8 cellular contexts compared by ENCODE assay signal in the genomic region with DNA sequence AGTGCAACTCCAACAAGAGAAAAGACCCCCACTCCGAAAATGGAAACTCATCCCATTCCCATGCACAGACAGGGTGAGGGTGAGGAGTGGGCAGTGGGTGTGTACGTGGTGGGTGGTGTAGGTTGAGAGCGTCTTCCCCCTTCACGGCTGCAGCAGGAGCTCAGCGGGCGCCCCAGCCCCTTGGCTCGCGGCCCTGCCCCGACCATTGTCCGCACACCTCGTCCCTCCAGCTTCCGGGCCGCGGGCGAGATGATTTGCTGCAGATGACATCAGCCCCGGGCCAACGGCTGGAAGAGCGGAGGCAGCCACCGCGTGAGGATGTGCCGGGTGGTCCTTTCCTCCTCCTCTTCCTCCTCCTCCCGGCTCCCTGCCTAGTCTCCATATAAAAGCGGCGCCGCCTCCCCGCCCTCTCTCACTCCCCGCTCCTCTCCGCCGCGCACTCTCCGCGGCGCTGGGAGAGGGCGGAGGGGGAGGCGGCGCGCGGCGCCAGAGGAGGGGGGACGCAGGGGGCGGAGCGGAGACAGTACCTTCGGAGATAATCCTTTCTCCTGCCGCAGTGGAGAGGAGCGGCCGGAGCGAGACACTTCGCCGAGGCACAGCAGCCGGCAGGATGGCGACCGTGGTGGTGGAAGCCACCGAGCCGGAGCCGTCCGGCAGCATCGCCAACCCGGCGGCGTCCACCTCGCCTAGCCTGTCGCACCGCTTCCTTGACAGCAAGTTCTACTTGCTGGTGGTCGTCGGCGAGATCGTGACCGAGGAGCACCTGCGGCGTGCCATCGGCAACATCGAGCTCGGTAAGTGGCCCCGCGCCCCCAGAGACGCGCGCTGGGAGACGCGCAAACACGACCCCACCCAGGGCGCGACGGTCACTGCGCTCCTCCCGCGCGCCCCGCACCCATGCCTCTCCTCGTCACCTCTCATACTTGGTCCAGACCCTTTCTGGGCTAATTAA. TPM values are rescaled to one million over a fixed set of nuclear protein-coding genes. Genes with fewer than 3 reads are reported as not detected.
DNase-seq lines count a peak whose midpoint lies in the region; ATAC-seq, FAIRE-seq and TF ChIP-seq lines count a peak whose summit lies in the region.

A gene (plus strand): TSS at position 554 of the 952 bp plus-strand sequence. CDS start 57 bp downstream, at position 611.

- peaks cover 8% of the 10 kb centered on the region; the same call in 1 of the 2 replicates for H3K4me1 ChIP-seq in OCI-LY3 (ENCODE audit: low read length)
- H3K4me1 ChIP-seq in keratinocyte (ENCODE audit: control insufficient read depth, extremely low read depth, insufficient read depth, low read length), result peaks cover 2% of the 10 kb centered on the region
- H3K4me1 ChIP-seq in skeletal muscle tissue (ENCODE audit: control insufficient read depth in 3 of 3, insufficient read depth in 3 of 3, low read length in 3 of 3), result peaks cover 0 to 15% (median 11%) of the 10 kb centered on the region in 3 donors

- H3K36me3 ChIP-seq in OCI-LY3 (replicated peaks; ENCODE audit: low read depth, low read length), result no peaks in the 10 kb centered on the region
- peaks cover 0 to 1% of the 10 kb centered on the region in 2 experiments for H3K36me3 ChIP-seq in keratinocyte (ENCODE audit: control insufficient read depth in 2 of 2, extremely low read depth in 1 of 2, insufficient read depth in 2 of 2, low read length in 2 of 2)
- no peaks in the 10 kb centered on the region for H3K36me3 ChIP-seq in skeletal muscle tissue (ENCODE audit: control insufficient read depth in 3 of 3, insufficient read depth in 3 of 3, low read length in 3 of 3)

- H3K27me3 ChIP-seq in OCI-LY3 (ENCODE audit: low read depth, low read length) (no peaks in the 10 kb centered on the region), keratinocyte (ENCODE audit: control insufficient read depth, extremely low read depth, insufficient read depth, low read length) (peaks cover 17% of the 10 kb centered on the region), skeletal muscle tissue (ENCODE audit: control insufficient read depth in 3 of 3, insufficient read depth in 3 of 3, low read length in 3 of 3) (peaks cover 4 to 24% (median 16%) of the 10 kb centered on the region in 3 donors)

- H3K9ac ChIP-seq in OCI-LY3 (ENCODE audit: low read length), result peak within 1 kb of the TSS; percentile 73
- H3K9ac ChIP-seq in keratinocyte (ENCODE audit: control insufficient read depth, extremely low read depth, insufficient read depth, low read length), result peak within 1 kb of the TSS; percentile 60
- H3K9ac ChIP-seq in skeletal muscle tissue (ENCODE audit: low read depth in 1 of 3, low read length in 3 of 3), result peak within 1 kb of the TSS; percentile 66 to 76 (median 76)

- peak; percentile 66 for DNase-seq in D721Med (ENCODE audit: insufficient read length, low spot score)
- peak; percentile 87 for DNase-seq in coronary artery (ENCODE audit: low spot score)
- no peak for DNase-seq in keratinocyte (ENCODE audit: low read depth, low spot score)
- no peak for DNase-seq in effector CD4-positive, alpha-beta T cell
- DNase-seq in stimulated activated CD4-positive, alpha-beta T cell treated with anti-CD3 and anti-CD28 coated beads, Interleukin-2, amount 100 ng/mL, for 48 hours, result no peak

- dilution Hi-C loops in keratinocyte (cut with MboI; ENCODE audit: extremely low pct_ligation_motif_present, low sequenced_read_pairs), result no loop called here

- peak; percentile 36 for ATAC-seq in HG03432 (IDR thresholded peaks at IDR 0.05; ENCODE audit: unreplicated experiment)

- no peaks in the 10 kb centered on the region for H3K79me2 ChIP-seq in OCI-LY3 (ENCODE audit: low read length)
- H3K79me2 ChIP-seq in keratinocyte (ENCODE audit: control insufficient read depth, insufficient read depth, low read length), result no peaks in the 10 kb centered on the region

- no peaks in the 10 kb centered on the region for H3K9me1 ChIP-seq in keratinocyte (ENCODE audit: control insufficient read depth, extremely low read depth, insufficient read depth, low read length)

- TF ChIP-seq CTCF in D721Med (IDR thresholded peaks at IDR 0.05; ENCODE audit: insufficient read depth, missing control alignments), result no peak
- no peak for TF ChIP-seq CTCF in OCI-LY3 (IDR thresholded peaks at IDR 0.05; ENCODE audit: low read depth, low read length)
- TF ChIP-seq CTCF in coronary artery (IDR thresholded peaks at IDR 0.05), result no peak
- TF ChIP-seq CTCF in keratinocyte (optimal IDR thresholded peaks at IDR 0.05 in 1 of 3, IDR thresholded peaks at IDR 0.05 in 1 of 3, conservative IDR thresholded peaks at IDR 0.05 in 1 of 3; ENCODE audit: extremely low read depth in 1 of 3, insufficient read depth in 2 of 3, low read length in 3 of 3), result no peak

- FAIRE-seq in D721Med (lab: Jason Lieb, UNC), result no peak
- FAIRE-seq in keratinocyte (lab: Jason Lieb, UNC), result no peak

- H3K9me3 ChIP-seq in OCI-LY3 (ENCODE audit: insufficient read depth, low read length) (no peaks in the 10 kb centered on the region), keratinocyte (ENCODE audit: control insufficient read depth, low read depth, low read length) (no peaks in the 10 kb centered on the region), skeletal muscle tissue (ENCODE audit: control insufficient read depth in 3 of 3, low read length in 3 of 3) (peaks cover 0 to 4% (median 0%) of the 10 kb centered on the region in 3 donors)

- H4K20me1 ChIP-seq in OCI-LY3 (ENCODE audit: insufficient read depth, low read length) (no peaks in the 10 kb centered on the region), keratinocyte (ENCODE audit: control insufficient read depth, extremely low read depth, insufficient read depth, low read length) (no peaks in the 10 kb centered on the region)

- H3K4me2 ChIP-seq in OCI-LY3 (ENCODE audit: low read length) (peak within 1 kb of the TSS; percentile 63), keratinocyte (ENCODE audit: control insufficient read depth, extremely low read depth, insufficient read depth, low read depth, low read length) (peak within 1 kb of the TSS; percentile 88)

- H2AFZ ChIP-seq in OCI-LY3 (ENCODE audit: low read depth, low read length), result peak within 1 kb of the TSS; percentile 92
- peak within 1 kb of the TSS; percentile 61 for H2AFZ ChIP-seq in keratinocyte (ENCODE audit: control insufficient read depth, low read length)

- H3K4me3 ChIP-seq in OCI-LY3 (ENCODE audit: low read length), result peak within 1 kb of the TSS; percentile 92
- H3K4me3 ChIP-seq in coronary artery, result peak within 1 kb of the TSS; percentile 96
- peak within 1 kb of the TSS; percentile 52 to 79 (median 67) for H3K4me3 ChIP-seq in keratinocyte (ENCODE audit: control insufficient read depth in 2 of 3, extremely low read depth in 1 of 3, insufficient read depth in 2 of 3, low read depth in 1 of 3, low read length in 3 of 3)
- peak within 1 kb of the TSS; percentile 74 to 76 (median 76) for H3K4me3 ChIP-seq in skeletal muscle tissue (ENCODE audit: low read length in 3 of 3)

- H3K27ac ChIP-seq in OCI-LY3 (ENCODE audit: low read length), result no peak within 1 kb of the TSS
- peak within 1 kb of the TSS; percentile 94 to 98 for H3K27ac ChIP-seq in coronary artery
- no peak within 1 kb of the TSS for H3K27ac ChIP-seq in keratinocyte (ENCODE audit: control insufficient read depth, insufficient read depth, low read length)
- H3K27ac ChIP-seq in skeletal muscle tissue (ENCODE audit: low read depth, low read length), result peak within 1 kb of the TSS; percentile 65

RNA-seq across cellular contexts. Expression of the gene that starts here (rescaled TPM):
- 3.3 to 5.5 TPM (median 3.6 TPM) in 3 replicates for polyA plus RNA-seq in keratinocyte
- 3.0 TPM for polyA plus RNA-seq in keratinocyte (2011; ENCODE audit: low read depth)
- 6.5 and 8.0 TPM in 2 replicates for polyA plus RNA-seq in keratinocyte (2011; cell fraction: cytosol; rRNA removed)
- 26.0 and 29.5 TPM in 2 replicates for polyA plus RNA-seq in keratinocyte (2011; cell fraction: nucleus; rRNA removed)
- 2.9 and 5.4 TPM in 2 replicates for polyA plus RNA-seq in keratinocyte (2012; ENCODE audit: low replicate concordance)
- polyA minus RNA-seq in keratinocyte, result 15.2 to 26.2 TPM (median 16.9 TPM) in 3 replicates
- 29.9 TPM for polyA minus RNA-seq in keratinocyte (2011; cell fraction: cytosol; rRNA and poly(A)+ RNA removed)
- 58.6 and 97.7 TPM in 2 replicates for polyA minus RNA-seq in keratinocyte (2011; cell fraction: nucleus; rRNA and poly(A)+ RNA removed)
- 22.4 TPM for total RNA-seq in skeletal muscle tissue

Comparison
In these comparisons a context has a peak if more than half of its experiments do, and no peak if none do; other contexts are left out.
1. DNase-seq: peak in D721Med (single experiment) and coronary artery (single experiment); none in keratinocyte (single experiment), effector CD4-positive, alpha-beta T cell (single experiment) and stimulated activated CD4-positive, alpha-beta T cell treated with anti-CD3 and anti-CD28 coated beads, Interleukin-2, amount 100 ng/mL, for 48 hours (0 of 2).
2. H3K27ac ChIP-seq: peak in coronary artery (2 of 2) and skeletal muscle tissue (single experiment); none in OCI-LY3 (single experiment) and keratinocyte (single experiment).
3. Peak in every context shown above with its lines, with median percentiles within 50 percentile points of each other: H3K4me3 ChIP-seq and H3K9ac ChIP-seq.